ENCODE assay signal across 1 cellular context in genomic region chr1:41811051-41811795, GRCh38.
TF ChIP-seq lines count a peak whose summit lies in the region.

No MANE protein-coding gene starts in this region.

TF ChIP-seq in IMR-90, 13 proteins besides CTCF, POLR2A, EP300 and RAD21 (continued from another document):
- no peak for TF ChIP-seq MXI1 (IDR thresholded peaks at IDR 0.05; ENCODE audit: borderline replicate concordance, low read depth, low read length)
